In the genomic region with DNA sequence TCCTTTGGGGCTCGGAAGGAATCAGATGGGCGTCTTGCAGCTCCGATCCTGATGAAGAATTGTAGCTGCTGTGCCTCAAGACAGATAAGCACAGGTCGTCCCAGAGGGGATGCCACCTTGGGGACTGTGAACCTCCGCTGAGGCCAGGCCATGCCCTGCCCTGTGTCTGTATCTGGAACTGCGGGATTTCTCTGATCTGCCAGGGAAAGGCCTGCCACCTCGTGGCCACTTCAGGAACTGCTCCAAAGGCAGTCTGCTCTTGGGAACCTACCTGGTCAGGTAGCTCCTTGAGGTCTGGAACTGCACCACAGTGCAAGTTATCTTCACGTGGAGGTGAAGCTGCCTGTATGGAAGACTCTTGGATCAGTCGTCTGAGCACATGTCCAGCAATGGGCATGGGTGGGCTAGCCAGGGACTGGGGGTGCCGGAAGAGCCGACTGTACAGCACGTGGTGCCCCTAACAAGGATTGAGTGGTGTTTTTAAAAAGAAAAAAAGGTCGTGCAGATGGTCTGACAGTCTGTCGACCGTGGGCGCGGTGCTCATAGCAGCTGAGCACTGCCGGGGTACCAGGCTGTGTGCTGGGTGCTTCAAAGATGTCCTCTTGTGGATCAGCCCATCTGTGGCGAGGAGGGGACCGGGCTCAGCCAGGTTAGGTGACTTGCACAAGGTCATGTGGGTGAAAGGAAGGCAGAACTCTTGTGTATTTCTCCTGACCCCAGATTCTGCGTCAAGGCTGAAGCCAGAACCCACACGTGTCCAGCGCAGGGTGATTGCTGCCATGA, we compare ENCODE assay signal across 9 cellular contexts. TPM values are rescaled to one million over a fixed set of nuclear protein-coding genes. Genes with fewer than 3 reads are reported as not detected.
DNase-seq lines count a peak whose midpoint lies in the region; ATAC-seq, FAIRE-seq and TF ChIP-seq lines count a peak whose summit lies in the region.
"Had no signal": no experiment of that assay in that cellular context is flagged by ENCODE, and none has a peak within 500 bp of the region (broad histone marks: within the 10 kb centered on the region; RNA-seq: fewer than 3 reads in every experiment).

No MANE protein-coding gene starts in this region.

- intact Hi-C loops in activated naive CD4-positive, alpha-beta T cell treated with anti-CD3 and anti-CD28 coated beads for 36 hours (cut with micrococcal nuclease), result loop anchor here (1.0 kb wide), 2 partner anchors 179 to 351 kb away; no protein-coding TSS in a partner anchor
- intact Hi-C loops in head of caudate nucleus (cut with DNase I), result loop anchor here (10.0 kb wide), 1 partner anchor 166 kb away; a partner anchor contains a TSS

- H3K36me3 Mint-ChIP-seq in activated naive CD4-positive, alpha-beta T cell treated with anti-CD3 and anti-CD28 coated beads for 36 hours (ENCODE audit: low read depth), result peaks cover 8% of the 10 kb centered on the region

- FAIRE-seq in urothelium cell line (lab: Jason Lieb, UNC), result no peak

- H3K27ac Mint-ChIP-seq in activated naive CD4-positive, alpha-beta T cell treated with anti-CD3 and anti-CD28 coated beads for 36 hours, result no peak overlapping the region
- H3K27ac Mint-ChIP-seq: dendritic cell treated with granulocyte-macrophage colony-stimulating factor and Interleukin-4, amounts not matched to agents 40 ng/mL and 50 ng/mL, for 4 days had no signal

- CTCF ChIA-PET in activated naive CD4-positive, alpha-beta T cell treated with anti-CD3 and anti-CD28 coated beads for 36 hours (lab: Charles Lee), result interaction anchor here (0.6 to 12.8 kb wide), 32 partner anchors 9 to 414 kb away, joined by 3 to 155 read pairs (median 4); a partner anchor contains a TSS

- no peak overlapping the region for H3K4me3 Mint-ChIP-seq in activated naive CD4-positive, alpha-beta T cell treated with anti-CD3 and anti-CD28 coated beads for 36 hours
- H3K4me3 Mint-ChIP-seq: dendritic cell treated with granulocyte-macrophage colony-stimulating factor and Interleukin-4, amounts not matched to agents 40 ng/mL and 50 ng/mL, for 4 days had no signal

- DNase-seq in DMS153 (lab: John Stamatoyannopoulos, UW) (peak; percentile 27), MV-4-11 (lab: John Stamatoyannopoulos, UW) (peak; percentile 61), head of caudate nucleus (peak; percentile 53 to 92 (median 86)), pons (ENCODE audit: low spot score) (peak; percentile 76), urothelium cell line (ENCODE audit: low spot score) (peak; percentile 64)
- peak; percentile 93 for DNase-seq in activated naive CD4-positive, alpha-beta T cell treated with anti-CD3 and anti-CD28 coated beads for 36 hours

- H3K27me3 Mint-ChIP-seq in activated naive CD4-positive, alpha-beta T cell treated with anti-CD3 and anti-CD28 coated beads for 36 hours (ENCODE audit: low read depth), result no peaks in the 10 kb centered on the region

- no peaks in the 10 kb centered on the region for H3K9me3 Mint-ChIP-seq in activated naive CD4-positive, alpha-beta T cell treated with anti-CD3 and anti-CD28 coated beads for 36 hours
- H3K9me3 Mint-ChIP-seq: dendritic cell treated with granulocyte-macrophage colony-stimulating factor and Interleukin-4, amounts not matched to agents 40 ng/mL and 50 ng/mL, for 4 days had no signal

- ATAC-seq in GM21717 (IDR thresholded peaks at IDR 0.05; ENCODE audit: unreplicated experiment) (peak; percentile 39), SK-N-SH treated with all-trans-retinoic acid at 6 μM for 48 hours (peak; percentile 25)

- peaks cover 26% of the 10 kb centered on the region for H3K4me1 Mint-ChIP-seq in activated naive CD4-positive, alpha-beta T cell treated with anti-CD3 and anti-CD28 coated beads for 36 hours (ENCODE audit: low read depth)

TF ChIP-seq in SK-N-SH treated with all-trans-retinoic acid at 6 μM for 48 hours, 23 proteins besides CTCF, POLR2A, EP300 and RAD21:
- TF ChIP-seq OSR1 (CRISPR knock-in tag; IDR thresholded peaks at IDR 0.05) (no peak), PPARA (CRISPR knock-in tag; IDR thresholded peaks at IDR 0.05; ENCODE audit: borderline replicate concordance) (no peak), ZNF70 (CRISPR knock-in tag; IDR thresholded peaks at IDR 0.05) (no peak)
TF ChIP-seq in SK-N-SH treated with all-trans-retinoic acid at 6 μM for 48 hours: peak in this region for 0.

RNA-seq across cellular contexts. Expression of a gene that starts 3.1 kb away (rescaled TPM):
- total RNA-seq in activated naive CD4-positive, alpha-beta T cell treated with anti-CD3 and anti-CD28 coated beads for 36 hours, result 10 to 100 TPM; 53.7 to 53.9 TPM

RNA-seq across cellular contexts. Expression of a gene that starts 27.7 kb away (rescaled TPM):
- total RNA-seq in activated naive CD4-positive, alpha-beta T cell treated with anti-CD3 and anti-CD28 coated beads for 36 hours, result 1 to 10 TPM; 8.2 to 9.9 TPM

Comparison
In these comparisons a context has a peak if more than half of its experiments do, and no peak if none do; other contexts are left out.
1. Peak in every context shown above with its lines: DNase-seq and ATAC-seq.
2. DNase-seq: peak in every context shown above with its lines; median percentile 93 in activated naive CD4-positive, alpha-beta T cell treated with anti-CD3 and anti-CD28 coated beads for 36 hours; 86 in head of caudate nucleus; 76 in pons; 64 in urothelium cell line; 61 in MV-4-11; 27 in DMS153.